ENCODE assay signal across 9 cellular contexts in genomic region chr12:131104464-131105350, GRCh38.
DNase-seq lines count a peak whose midpoint lies in the region; ATAC-seq and TF ChIP-seq lines count a peak whose summit lies in the region.
"Had no signal": no experiment of that assay in that cellular context is flagged by ENCODE, and none has a peak within 500 bp of the region (broad histone marks: within the 10 kb centered on the region; RNA-seq: fewer than 3 reads in every experiment).

No MANE protein-coding gene starts in this region.

- H3K36me3 ChIP-seq in Caco-2 (ENCODE audit: control insufficient read depth, insufficient read depth, low read length), result no peaks in the 10 kb centered on the region
- H3K36me3 ChIP-seq in thyroid gland, result no peaks in the 10 kb centered on the region

- H3K9me3 ChIP-seq in Caco-2 (no peaks in the 10 kb centered on the region), thyroid gland (no peaks in the 10 kb centered on the region)

- peak; percentile 82 to 88 for DNase-seq in Caco-2
- peak; percentile 78 for DNase-seq in HuH-7.5 (ENCODE audit: low spot score)
- DNase-seq in RWPE1 (ENCODE audit: low spot score), result peak; percentile 40
- peak; percentile 60 for DNase-seq in activated effector memory CD4-positive, alpha-beta T cell treated with Interleukin-2 at 50 U/mL for 16 hours
- DNase-seq in foreskin melanocyte, result peak; percentile 45
- DNase-seq in osteocyte (ENCODE audit: extremely low spot score, unreplicated experiment), result peak; percentile 94
- peak; percentile 85 to 89 for DNase-seq in thyroid gland

- no peak for TF ChIP-seq POLR2A in thyroid gland (IDR thresholded peaks at IDR 0.05)

- 40 to 60% methylated on average over 13 to 27 of the region's 32 CpGs for WGBS in thyroid gland, 2 donors

- H3K4me1 Mint-ChIP-seq in Caco-2 (ENCODE audit: low read depth, unreplicated experiment) (no peaks in the 10 kb centered on the region), osteocyte (ENCODE audit: unreplicated experiment) (peaks cover 2% of the 10 kb centered on the region)

- H3K27ac Mint-ChIP-seq in Caco-2 (ENCODE audit: unreplicated experiment) (no peak overlapping the region), osteocyte (ENCODE audit: unreplicated experiment) (no peak overlapping the region)
- H3K27ac Mint-ChIP-seq: dendritic cell treated with granulocyte-macrophage colony-stimulating factor and Interleukin-4, amounts not matched to agents 40 ng/mL and 50 ng/mL, for 4 days had no signal

- H3K4me3 Mint-ChIP-seq in Caco-2 (ENCODE audit: unreplicated experiment) (no peak overlapping the region), osteocyte (ENCODE audit: unreplicated experiment) (no peak overlapping the region)
- H3K4me3 Mint-ChIP-seq: dendritic cell treated with granulocyte-macrophage colony-stimulating factor and Interleukin-4, amounts not matched to agents 40 ng/mL and 50 ng/mL, for 4 days had no signal

- H3K36me3 Mint-ChIP-seq in Caco-2 (ENCODE audit: insufficient read depth, unreplicated experiment) (no peaks in the 10 kb centered on the region), osteocyte (ENCODE audit: unreplicated experiment) (no peaks in the 10 kb centered on the region)

- H3K27me3 ChIP-seq in Caco-2 (replicated peaks; ENCODE audit: control insufficient read depth, insufficient read depth, low read length), result no peaks in the 10 kb centered on the region
- H3K27me3 ChIP-seq in thyroid gland, result no peaks in the 10 kb centered on the region

- ATAC-seq in GM21381 (IDR thresholded peaks at IDR 0.05; ENCODE audit: unreplicated experiment), result peak; percentile 53

- peak; percentile 94 for TF ChIP-seq CTCF in Caco-2 (IDR thresholded peaks at IDR 0.05; ENCODE audit: insufficient read depth in 1 of 2, low read depth in 1 of 2, low read length in 1 of 2, severe bottlenecking in 1 of 2, unreplicated experiment in 1 of 2)
- TF ChIP-seq CTCF in RWPE1 (conservative IDR thresholded peaks at IDR 0.05; ENCODE audit: low read depth), result peak; percentile 82
- TF ChIP-seq CTCF in osteocyte (IDR thresholded peaks at IDR 0.05), result peak; percentile 93
- peak; percentile 79 to 98 (median 94) for TF ChIP-seq CTCF in thyroid gland (IDR thresholded peaks at IDR 0.05)

- H3K4me1 ChIP-seq in Caco-2 (no peaks in the 10 kb centered on the region), thyroid gland (peaks cover 0 to 6% of the 10 kb centered on the region in 2 donors)

- CTCF ChIA-PET in Caco-2 (lab: Charles Lee) (interaction anchor here (0.5 to 4.0 kb wide), 6 partner anchors 23 to 726 kb away, joined by 3 to 29 read pairs (median 4); no protein-coding TSS in a partner anchor), RWPE1 (lab: Yijun Ruan, JAX) (interaction anchor here (0.5 to 3.3 kb wide), 29 partner anchors 8 to 1057 kb away, joined by 3 to 31 read pairs (median 4); no protein-coding TSS in a partner anchor)

- BruUV-seq in Caco-2 (replicated peaks; lab: Mats Ljungman, UMichigan), result no TSS peak

- no peak overlapping the region for H3K4me3 ChIP-seq in Caco-2 (ENCODE audit: low read depth, low read length)
- H3K4me3 ChIP-seq in thyroid gland (replicated peaks in 1 of 3), result no peak overlapping the region

- no peaks in the 10 kb centered on the region for H3K9me3 Mint-ChIP-seq in Caco-2 (ENCODE audit: unreplicated experiment)
- peaks cover 4% of the 10 kb centered on the region for H3K9me3 Mint-ChIP-seq in osteocyte (ENCODE audit: unreplicated experiment)
- H3K9me3 Mint-ChIP-seq: dendritic cell treated with granulocyte-macrophage colony-stimulating factor and Interleukin-4, amounts not matched to agents 40 ng/mL and 50 ng/mL, for 4 days had no signal

- H3K27me3 Mint-ChIP-seq in Caco-2 (ENCODE audit: insufficient read depth, unreplicated experiment) (no peaks in the 10 kb centered on the region), osteocyte (ENCODE audit: unreplicated experiment) (peaks cover 3% of the 10 kb centered on the region)

- intact Hi-C loops in Caco-2 (cut with micrococcal nuclease; ENCODE audit: unreplicated experiment), result loop anchor here (1.0 to 10.0 kb wide), 4 partner anchors 28 to 720 kb away; partner anchors contain the start of gene MMP17
- intact Hi-C loops in thyroid gland (cut with DNase I), result loop anchor here (10.0 kb wide), 1 partner anchor 350 kb away; no protein-coding TSS in a partner anchor

- POLR2A ChIA-PET in Caco-2 (lab: Charles Lee) (no interaction called here), RWPE1 (lab: Yijun Ruan, JAX; ENCODE audit: low non-redundant PET) (no interaction called here)

- H3K27ac ChIP-seq in RWPE1 (no peak overlapping the region), thyroid gland (no peak overlapping the region)

Comparison
In these comparisons a context has a peak if more than half of its experiments do, and no peak if none do; other contexts are left out.
1. DNase-seq: peak in every context shown above with its lines; median percentile 94 in osteocyte; 87 in thyroid gland; 85 in Caco-2; 78 in HuH-7.5; 60 in activated effector memory CD4-positive, alpha-beta T cell treated with Interleukin-2 at 50 U/mL for 16 hours; 45 in foreskin melanocyte; 40 in RWPE1.